Comparison of ENCODE assay signal across 8 cellular contexts in the genomic region with DNA sequence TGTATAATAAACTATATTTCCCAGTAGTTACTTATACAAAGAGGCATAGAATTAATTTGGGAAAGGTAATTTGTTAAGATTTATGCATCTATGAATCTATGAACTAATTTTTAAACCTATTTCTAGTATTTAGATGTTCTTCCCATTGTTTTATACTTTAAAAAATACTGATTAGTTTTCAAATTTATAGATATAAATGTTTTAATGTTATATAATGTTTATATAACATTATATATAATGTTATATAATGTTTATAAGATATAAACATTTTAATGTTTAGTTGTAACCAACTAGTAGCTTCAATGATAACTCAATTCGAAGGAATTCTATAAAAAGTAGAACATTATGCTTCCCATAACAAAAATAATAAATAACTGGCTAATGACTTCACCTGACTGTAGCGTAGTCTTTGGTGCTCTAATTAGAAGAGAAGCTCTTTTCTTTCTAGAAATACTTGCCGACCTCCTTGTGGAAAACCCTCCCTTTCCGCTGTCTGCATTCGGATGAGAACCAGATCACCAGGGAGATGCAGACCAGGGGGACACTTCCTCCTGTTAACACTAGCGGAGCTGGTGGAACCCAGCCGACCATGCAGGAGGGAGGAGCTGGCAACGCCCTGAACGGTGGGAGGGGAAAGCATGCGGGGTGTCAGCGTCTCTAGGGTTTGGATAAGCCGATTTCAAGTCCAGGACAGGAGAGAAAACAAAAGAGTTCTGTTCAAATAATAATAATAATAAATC.
DNase-seq lines count a peak whose midpoint lies in the region; ATAC-seq and TF ChIP-seq lines count a peak whose summit lies in the region.

No MANE protein-coding gene starts in this region.

- peak overlapping the region; percentile 79 for H3K4me3 ChIP-seq in coronary artery
- no peak overlapping the region for H3K4me3 ChIP-seq in lower leg skin (ENCODE audit: low read depth, poor library complexity, severe bottlenecking)

- H3K27ac ChIP-seq in coronary artery = no peak overlapping the region

- no peak for TF ChIP-seq CTCF in coronary artery (IDR thresholded peaks at IDR 0.05)
- TF ChIP-seq CTCF in lower leg skin (IDR thresholded peaks at IDR 0.05) = no peak

- in situ Hi-C loops in GM18951 (cut with MboI; ENCODE audit: low sequenced_read_pairs, unreplicated experiment) = loop anchor here (25.0 kb wide), 1 partner anchor 242 kb away; no protein-coding TSS in a partner anchor

- peak; percentile 36 for TF ChIP-seq POLR2A in GM18951 (IDR thresholded peaks at IDR 0.05; ENCODE audit: extremely low read depth, insufficient read depth, insufficient read length)
- no peak for TF ChIP-seq POLR2A in lower leg skin (IDR thresholded peaks at IDR 0.05)

- intact Hi-C loops in lower leg skin (cut with DNase I; ENCODE audit: low total_unique reads) = no loop called here

- 0 to 1% methylated on average over 12 of the region's 12 CpGs for WGBS in lower leg skin, 2 donors

- peak; percentile 64 for ATAC-seq in HG03354 (IDR thresholded peaks at IDR 0.05; ENCODE audit: poor library complexity, severe bottlenecking, unreplicated experiment)

- DNase-seq in AML-193 (lab: John Stamatoyannopoulos, UW) (peak; percentile 89 to 92), NCI-H460 (ENCODE audit: extremely low read depth, low read depth) (peak; percentile 83), coronary artery (ENCODE audit: low spot score) (no peak), lower leg skin (ENCODE audit: low spot score in 2 of 2) (peak; percentile 42 to 90)
- DNase-seq in activated CD4-positive, alpha-beta T cell treated with anti-CD3 and anti-CD28 coated beads for 1 hour = peak; percentile 50
- peak; percentile 60 to 81 (median 61) for DNase-seq in stimulated activated CD4-positive, alpha-beta T cell treated with anti-CD3 and anti-CD28 coated beads, TNF-alpha, amount 100 ng/mL, for 24 hours (ENCODE audit: low read depth in 3 of 3)
